Comparison of ENCODE assay signal across 1 cellular context in the genomic region with DNA sequence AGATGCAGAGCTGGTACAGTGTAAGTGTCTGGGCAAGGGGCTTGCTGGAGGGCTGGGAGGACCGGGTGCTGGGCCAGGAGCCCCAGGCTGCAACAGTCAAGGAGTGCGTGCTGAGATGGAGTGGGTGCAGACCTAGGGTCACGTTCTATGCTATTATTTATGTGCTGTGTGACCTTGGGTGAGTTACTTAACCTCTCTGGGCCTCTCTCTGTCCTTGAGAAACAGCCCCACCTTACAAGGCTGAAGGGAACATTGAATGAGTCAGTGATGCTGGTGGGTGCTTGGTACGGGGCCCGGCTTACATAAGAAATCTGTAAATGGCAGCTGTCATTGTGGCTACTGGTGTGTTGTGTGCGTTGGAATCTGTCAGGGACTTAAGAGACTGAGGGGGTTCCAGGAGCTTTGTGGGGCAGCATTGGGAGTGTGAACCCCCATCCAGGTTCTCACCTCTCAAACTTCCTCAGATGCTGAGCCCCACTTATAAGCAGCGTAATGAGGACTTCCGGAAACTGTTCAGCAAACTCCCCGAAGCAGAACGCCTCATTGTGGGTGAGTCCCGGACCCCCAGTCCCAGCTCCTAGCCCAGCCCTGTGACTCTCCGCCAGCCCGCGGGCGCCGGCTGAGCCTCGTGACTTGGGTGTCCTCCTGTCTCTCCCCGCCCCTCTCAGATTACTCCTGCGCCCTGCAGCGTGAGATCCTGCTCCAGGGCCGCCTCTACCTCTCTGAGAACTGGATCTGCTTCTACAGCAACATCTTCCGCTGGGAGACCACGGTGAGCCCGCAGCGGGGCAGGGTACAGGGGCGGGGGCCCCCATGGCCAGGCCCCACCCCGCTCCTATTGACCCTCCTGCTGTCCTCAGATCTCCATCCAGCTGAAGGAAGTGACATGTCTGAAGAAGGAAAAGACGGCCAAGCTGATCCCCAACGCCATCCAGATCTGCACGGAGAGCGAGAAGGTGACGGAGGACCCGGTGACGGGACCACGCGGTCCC.
TF ChIP-seq lines count a peak whose summit lies in the region.

No MANE protein-coding gene starts in this region.

TF ChIP-seq in H1, 55 proteins besides CTCF, POLR2A, EP300 and RAD21:
- no peak for TF ChIP-seq ZNF274 (IDR thresholded peaks at IDR 0.05; ENCODE audit: borderline replicate concordance, extremely low read depth, low read length)
- no peak for TF ChIP-seq SIX5 (IDR thresholded peaks at IDR 0.05; ENCODE audit: low read depth, low read length)
- TF ChIP-seq TCF12 (IDR thresholded peaks at IDR 0.05; ENCODE audit: low read depth, low read length) = no peak
- TF ChIP-seq CREB1 (IDR thresholded peaks at IDR 0.05) = no peak
- TF ChIP-seq SP4 (IDR thresholded peaks at IDR 0.05; ENCODE audit: low read length) = no peak
- no peak for TF ChIP-seq MAFK (IDR thresholded peaks at IDR 0.05; ENCODE audit: low read depth, low read length)
- TF ChIP-seq JUND (IDR thresholded peaks at IDR 0.05; ENCODE audit: low read length) = no peak
- TF ChIP-seq RBBP5 (IDR thresholded peaks at IDR 0.05; ENCODE audit: borderline replicate concordance, low read depth, low read length) = no peak
- TF ChIP-seq TBP (IDR thresholded peaks at IDR 0.05; ENCODE audit: low read depth, low read length) = no peak
- no peak for TF ChIP-seq SP1 (IDR thresholded peaks at IDR 0.05; ENCODE audit: low read depth, low read length)
- TF ChIP-seq RXRA (IDR thresholded peaks at IDR 0.05; ENCODE audit: insufficient read depth, low read depth, low read length) = no peak
- TF ChIP-seq, protein P1, sequence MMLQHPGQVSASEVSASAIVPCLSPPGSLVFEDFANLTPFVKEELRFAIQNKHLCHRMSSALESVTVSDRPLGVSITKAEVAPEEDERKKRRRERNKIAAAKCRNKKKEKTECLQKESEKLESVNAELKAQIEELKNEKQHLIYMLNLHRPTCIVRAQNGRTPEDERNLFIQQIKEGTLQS (IDR thresholded peaks at IDR 0.05; ENCODE audit: insufficient read depth, low read depth, low read length) = no peak
- no peak for TF ChIP-seq JUN (IDR thresholded peaks at IDR 0.05; ENCODE audit: low read depth, low read length)
- TF ChIP-seq KDM4A (IDR thresholded peaks at IDR 0.05; ENCODE audit: low read depth, low read length, severe bottlenecking) = no peak
- no peak for TF ChIP-seq BCL11A (IDR thresholded peaks at IDR 0.05; ENCODE audit: low read depth in 2 of 2, low read length in 2 of 2)
- TF ChIP-seq TAF1 (IDR thresholded peaks at IDR 0.05; ENCODE audit: low read depth, low read length) = no peak
- no peak for TF ChIP-seq SAP30 (IDR thresholded peaks at IDR 0.05; ENCODE audit: insufficient read depth, insufficient replicate concordance, low read length)
- TF ChIP-seq SIN3A (conservative IDR thresholded peaks at IDR 0.05 in 1 of 2, IDR thresholded peaks at IDR 0.05 in 1 of 2; ENCODE audit: low read depth in 1 of 2, low read length in 2 of 2) = no peak
